20 cellular contexts compared by ENCODE assay signal in the genomic region with DNA sequence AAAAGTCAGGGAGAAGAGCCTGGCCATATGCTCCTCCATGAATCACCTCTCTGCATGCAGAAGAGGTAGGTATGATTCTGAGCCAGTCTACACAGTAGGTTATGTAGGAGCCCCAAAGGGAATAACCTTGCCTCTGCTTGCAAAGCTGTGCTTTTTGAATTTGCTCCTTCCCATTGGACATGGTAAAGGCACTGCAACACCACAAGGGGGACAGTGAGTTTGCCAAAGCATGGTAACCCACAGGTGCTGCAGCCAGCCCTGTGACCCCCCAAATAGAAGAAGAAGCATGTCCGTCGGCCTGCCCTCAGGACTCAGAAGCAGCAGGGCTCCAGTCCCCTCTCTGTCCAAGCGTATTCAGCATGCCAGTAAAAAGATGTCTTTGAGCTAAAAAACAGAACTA. TPM values are rescaled to one million over a fixed set of nuclear protein-coding genes. Genes with fewer than 3 reads are reported as not detected.
DNase-seq lines count a peak whose midpoint lies in the region; ATAC-seq and TF ChIP-seq lines count a peak whose summit lies in the region.
"Had no signal": no experiment of that assay in that cellular context is flagged by ENCODE, and none has a peak within 500 bp of the region (broad histone marks: within the 10 kb centered on the region; RNA-seq: fewer than 3 reads in every experiment).

No MANE protein-coding gene starts in this region.

- TF ChIP-seq CTCF in SK-N-SH (IDR thresholded peaks at IDR 0.05) (peak; percentile 14; the same call in 1 of the 2 replicates), Loucy (conservative IDR thresholded peaks at IDR 0.05; ENCODE audit: low read length) (peak; percentile 40), endodermal cell (conservative IDR thresholded peaks at IDR 0.05) (peak; percentile 68), retinal pigment epithelial cell (conservative IDR thresholded peaks at IDR 0.05; ENCODE audit: low read depth, low read length) (peak; percentile 24), CD14-positive monocyte (IDR thresholded peaks at IDR 0.05) (no peak)

- no peak for TF ChIP-seq EP300 in SK-N-SH (IDR thresholded peaks at IDR 0.05; ENCODE audit: borderline replicate concordance in 1 of 2, low read depth in 1 of 2, low read length in 1 of 2)

- H3K9me3 ChIP-seq in SK-N-SH, result no peaks in the 10 kb centered on the region
- H3K9me3 ChIP-seq in Loucy (ENCODE audit: insufficient read depth, low read depth, low read length), result peaks cover 11% of the 10 kb centered on the region
- H3K9me3 ChIP-seq in endodermal cell (ENCODE audit: control insufficient read depth, low read length), result peaks cover 13% of the 10 kb centered on the region
- H3K9me3 ChIP-seq: adrenal gland, upper lobe of right lung had no signal

- H3K9me2 ChIP-seq in SK-N-SH, result no peaks in the 10 kb centered on the region
- H3K9me2 ChIP-seq in Loucy (replicated peaks; ENCODE audit: low read depth, low read length), result no peaks in the 10 kb centered on the region

- H3K4me3 Mint-ChIP-seq in endodermal cell, result no peak overlapping the region
- no peak overlapping the region for H3K4me3 Mint-ChIP-seq in CD14-positive monocyte
- H3K4me3 Mint-ChIP-seq: immature natural killer cell, natural killer cell, T-helper 17 cell had no signal

- CTCF ChIA-PET in SK-N-SH (lab: Yijun Ruan, JAX), result interaction anchor here (0.7 to 1.2 kb wide), 2 partner anchors 10 to 37 kb away, joined by 3 to 4 read pairs; no protein-coding TSS in a partner anchor

- H3K36me3 Mint-ChIP-seq in endodermal cell (ENCODE audit: low read depth) (peaks cover 4% of the 10 kb centered on the region), CD14-positive monocyte (no peaks in the 10 kb centered on the region)
- H3K36me3 Mint-ChIP-seq: immature natural killer cell, natural killer cell had no signal

- H3K27me3 Mint-ChIP-seq in endodermal cell (ENCODE audit: insufficient read depth), result no peaks in the 10 kb centered on the region
- peaks cover 0 to 4% (median 2%) of the 10 kb centered on the region in 3 donors for H3K27me3 Mint-ChIP-seq in CD14-positive monocyte (ENCODE audit: low read depth in 3 of 3)

- H3K9ac ChIP-seq in SK-N-SH (no peak overlapping the region), Loucy (ENCODE audit: low read depth, low read length, poor library complexity, severe bottlenecking) (no peak overlapping the region), endodermal cell (ENCODE audit: extremely low read depth, low read length, poor library complexity, severe bottlenecking) (no peak overlapping the region)
- H3K9ac ChIP-seq: KMS-11 had no signal

- H3K4me2 ChIP-seq in SK-N-SH (no peak overlapping the region), Loucy (ENCODE audit: low read depth, low read length, poor library complexity, severe bottlenecking) (no peak overlapping the region)
- H3K4me2 ChIP-seq: KMS-11 had no signal

- no peak for DNase-seq in SK-N-SH
- no peak for DNase-seq in endodermal cell
- DNase-seq in retinal pigment epithelial cell (ENCODE audit: low read depth), result no peak
- no peak for DNase-seq in CD14-positive monocyte (ENCODE audit: low spot score)
- DNase-seq in C1 segment of cervical spinal cord (lab: John Stamatoyannopoulos, UW), result no peak
- DNase-seq in NCI-H748 treated with DMSO at 0.1 percent for 48 hours (lab: John Stamatoyannopoulos, UW), result no peak
- DNase-seq: activated CD4-positive, CD25-positive, alpha-beta regulatory T cell; adrenal gland; COR-L47; immature natural killer cell; natural killer cell; stimulated activated CD4-positive, alpha-beta T cell treated with anti-CD3 and anti-CD28 coated beads, Interleukin-12 subunit alpha, Interleukin-12 subunit beta, amount 100 ng/mL, for 4 hours; stimulated activated naive CD4-positive, alpha-beta T cell treated with Interleukin-2 at 50 U/mL for 16 hours; T-helper 17 cell; upper lobe of right lung had no signal

- H3K27me3 ChIP-seq in SK-N-SH (ENCODE audit: insufficient read depth) (no peaks in the 10 kb centered on the region), Loucy (ENCODE audit: insufficient read depth, low read length, poor library complexity, severe bottlenecking) (no peaks in the 10 kb centered on the region), endodermal cell (ENCODE audit: control insufficient read depth, insufficient read depth, low read length, poor library complexity, severe bottlenecking) (no peaks in the 10 kb centered on the region)
- H3K27me3 ChIP-seq: adrenal gland, upper lobe of right lung had no signal

- WGBS in SK-N-SH (ENCODE audit: low lambda C conversion rate), result 91% methylated on average over 1 of the region's 3 CpGs
- WGBS in endodermal cell (ENCODE audit: insufficient coverage in 1 of 2, insufficient read length in 1 of 2), 2 experiments, result 91 to 92% methylated on average over 2 to 3 of the region's 3 CpGs

- intact Hi-C loops in CD14-positive monocyte (cut with micrococcal nuclease), result no loop called here

- H4K20me1 ChIP-seq in SK-N-SH (ENCODE audit: insufficient read depth), result no peaks in the 10 kb centered on the region
- H4K20me1 ChIP-seq in Loucy (ENCODE audit: insufficient read depth, low read length, poor library complexity, severe bottlenecking), result no peaks in the 10 kb centered on the region

- H3K36me3 ChIP-seq in SK-N-SH (replicated peaks in 1 of 2; ENCODE audit: control insufficient read depth in 1 of 2, insufficient read depth in 2 of 2, low read length in 1 of 2) (no peaks in the 10 kb centered on the region), Loucy (ENCODE audit: insufficient read depth, low read length) (no peaks in the 10 kb centered on the region), endodermal cell (ENCODE audit: control insufficient read depth, insufficient read depth, low read length) (no peaks in the 10 kb centered on the region)
- H3K36me3 ChIP-seq: adrenal gland, upper lobe of right lung had no signal

- TF ChIP-seq RAD21 in SK-N-SH (IDR thresholded peaks at IDR 0.05; ENCODE audit: low read length), result no peak

- no peaks in the 10 kb centered on the region for H3K79me2 ChIP-seq in SK-N-SH (ENCODE audit: insufficient read depth)
- no peaks in the 10 kb centered on the region for H3K79me2 ChIP-seq in Loucy (ENCODE audit: insufficient read depth, low read length)

- POLR2A ChIA-PET in SK-N-SH (lab: Yijun Ruan, JAX), result no interaction called here

- H2AFZ ChIP-seq in SK-N-SH (ENCODE audit: low read depth) (no peak overlapping the region), Loucy (ENCODE audit: low read length) (no peak overlapping the region)

- H3K4me3 ChIP-seq in SK-N-SH (ENCODE audit: low read depth in 2 of 2, low read length in 1 of 2), result no peak overlapping the region
- H3K4me3 ChIP-seq in Loucy (ENCODE audit: low read length, poor library complexity, severe bottlenecking), result no peak overlapping the region
- H3K4me3 ChIP-seq in endodermal cell (ENCODE audit: low read length), result no peak overlapping the region
- no peak overlapping the region for H3K4me3 ChIP-seq in retinal pigment epithelial cell (ENCODE audit: low read length)
- H3K4me3 ChIP-seq: adrenal gland, upper lobe of right lung had no signal

- H3K4me1 Mint-ChIP-seq in endodermal cell (no peaks in the 10 kb centered on the region), CD14-positive monocyte (peaks cover 11% of the 10 kb centered on the region)

- peaks cover 13% of the 10 kb centered on the region for H3K9me3 Mint-ChIP-seq in endodermal cell
- peaks cover 4 to 13% (median 11%) of the 10 kb centered on the region in 7 donors for H3K9me3 Mint-ChIP-seq in CD14-positive monocyte
- H3K9me3 Mint-ChIP-seq: natural killer cell had no signal

- H3F3A ChIP-seq in SK-N-SH (replicated peaks; ENCODE audit: insufficient read depth) (peaks cover 25% of the 10 kb centered on the region), Loucy (ENCODE audit: low read depth) (no peaks in the 10 kb centered on the region)

- H3K27ac ChIP-seq in SK-N-SH (ENCODE audit: low read depth in 2 of 2, low read length in 1 of 2) (no peak overlapping the region), endodermal cell (ENCODE audit: low read depth, low read length) (no peak overlapping the region)
- H3K27ac ChIP-seq: adrenal gland, HL-60, KMS-11, upper lobe of right lung had no signal

- no peak overlapping the region for H3K27ac Mint-ChIP-seq in endodermal cell
- H3K27ac Mint-ChIP-seq in CD14-positive monocyte, result no peak overlapping the region
- H3K27ac Mint-ChIP-seq: activated T-helper 2 cell treated with anti-CD3 and anti-CD28 coated beads, Interferon-gamma antibody, Interleukin-2, Interleukin-4, amounts not matched to agents 10 μg/mL and 5 μg/mL and 100 μg/mL, durations not matched to agents 14 hours and 24 hours and 36 hours; immature natural killer cell; natural killer cell; T-helper 17 cell had no signal

- peaks cover 3 to 6% of the 10 kb centered on the region in 2 experiments; a peak in 2 of 4 replicates for H3K4me1 ChIP-seq in SK-N-SH (ENCODE audit: control insufficient read depth in 1 of 2, insufficient read depth in 2 of 2, low read depth in 1 of 2, low read length in 1 of 2)
- peaks cover 31% of the 10 kb centered on the region for H3K4me1 ChIP-seq in Loucy (ENCODE audit: insufficient read depth, low read length, poor library complexity, severe bottlenecking)
- H3K4me1 ChIP-seq in endodermal cell (ENCODE audit: control insufficient read depth, insufficient read depth, low read length), result no peaks in the 10 kb centered on the region

- no peak for ATAC-seq in SK-N-SH treated with all-trans-retinoic acid at 6 μM for 48 hours
- ATAC-seq: natural killer cell, T-helper 17 cell, upper lobe of right lung had no signal

TF ChIP-seq in SK-N-SH, 30 proteins besides CTCF, POLR2A, EP300 and RAD21 (continues in another document):
- no peak for TF ChIP-seq GABPA (IDR thresholded peaks at IDR 0.05; ENCODE audit: low read depth)

TF ChIP-seq in SK-N-SH treated with all-trans-retinoic acid at 6 μM for 48 hours, 23 proteins besides CTCF, POLR2A, EP300 and RAD21 (continues in another document):
- TF ChIP-seq ZNF70 (CRISPR knock-in tag; IDR thresholded peaks at IDR 0.05) (no peak), SNAI2 (CRISPR knock-in tag; IDR thresholded peaks at IDR 0.05) (no peak)
- TF ChIP-seq, protein P1, sequence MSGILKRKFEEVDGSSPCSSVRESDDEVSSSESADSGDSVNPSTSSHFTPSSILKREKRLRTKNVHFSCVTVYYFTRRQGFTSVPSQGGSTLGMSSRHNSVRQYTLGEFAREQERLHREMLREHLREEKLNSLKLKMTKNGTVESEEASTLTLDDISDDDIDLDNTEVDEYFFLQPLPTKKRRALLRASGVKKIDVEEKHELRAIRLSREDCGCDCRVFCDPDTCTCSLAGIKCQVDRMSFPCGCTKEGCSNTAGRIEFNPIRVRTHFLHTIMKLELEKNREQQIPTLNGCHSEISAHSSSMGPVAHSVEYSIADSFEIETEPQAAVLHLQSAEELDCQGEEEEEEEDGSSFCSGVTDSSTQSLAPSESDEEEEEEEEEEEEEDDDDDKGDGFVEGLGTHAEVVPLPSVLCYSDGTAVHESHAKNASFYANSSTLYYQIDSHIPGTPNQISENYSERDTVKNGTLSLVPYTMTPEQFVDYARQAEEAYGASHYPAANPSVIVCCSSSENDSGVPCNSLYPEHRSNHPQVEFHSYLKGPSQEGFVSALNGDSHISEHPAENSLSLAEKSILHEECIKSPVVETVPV (CRISPR knock-in tag; IDR thresholded peaks at IDR 0.05), result no peak

RNA-seq across cellular contexts. Expression of a gene that starts 51.0 kb away (rescaled TPM):
- 2.4 and 3.3 TPM in 2 replicates for polyA plus RNA-seq in SK-N-SH (2012; rRNA removed)
- 2.8 and 3.3 TPM in 2 replicates for polyA plus RNA-seq in SK-N-SH (2012; cell fraction: cytosol; rRNA removed)
- polyA plus RNA-seq in SK-N-SH (2012; cell fraction: nucleus; rRNA removed), result 5.1 and 7.3 TPM in 2 replicates
- total RNA-seq in endodermal cell, result 10 to 100 TPM; 16.7 to 21.0 TPM
- polyA plus RNA-seq in endodermal cell (2013, experiment 1 of 2), result 18.3 TPM
- 21.4 TPM for polyA plus RNA-seq in endodermal cell (2013, experiment 2 of 2)
- 10 to 100 TPM in 1 of 2 donors, 1 to 10 TPM in 1; 8.8 to 20.4 TPM for polyA plus RNA-seq in CD14-positive monocyte
